Comparison of ENCODE assay signal across 8 cellular contexts in the genomic region with DNA sequence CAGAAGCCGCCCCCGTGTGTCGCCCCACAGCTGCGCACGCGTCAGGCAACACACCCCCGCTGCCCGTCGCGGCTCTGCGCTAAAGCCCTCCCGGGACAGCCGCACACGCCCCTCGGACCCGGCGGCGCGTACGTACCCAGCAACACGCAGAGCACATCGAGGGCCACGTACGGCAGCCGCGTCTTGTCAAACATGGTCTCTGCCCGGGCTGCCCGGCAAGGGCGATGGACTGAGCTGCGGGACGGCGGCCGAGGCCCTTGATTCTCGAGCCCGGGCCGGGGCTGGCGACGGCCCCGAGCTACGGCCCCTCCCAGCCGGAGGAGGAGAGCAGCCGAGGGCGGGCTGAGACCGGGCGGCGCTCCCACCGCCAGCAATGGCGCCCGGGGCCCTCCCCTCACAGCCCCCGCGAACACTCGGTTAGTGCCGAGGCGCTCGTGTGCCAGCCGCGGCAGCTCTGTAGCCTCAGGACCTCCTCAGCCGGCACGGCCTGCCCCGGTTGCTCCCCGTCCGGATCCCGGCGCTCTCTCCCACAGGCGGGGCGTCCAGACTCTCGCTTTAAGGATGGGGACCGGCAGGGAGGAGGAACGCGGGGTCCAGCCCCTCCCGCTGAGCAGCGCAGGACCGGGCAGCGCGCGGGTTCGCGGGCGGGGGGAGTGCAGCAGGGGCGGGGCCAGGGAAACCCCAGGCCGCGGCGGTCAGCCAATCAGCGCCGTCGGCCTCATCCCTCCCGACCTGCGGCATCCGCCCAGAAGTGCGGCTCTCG. TPM values are rescaled to one million over a fixed set of nuclear protein-coding genes. Genes with fewer than 3 reads are reported as not detected.
DNase-seq lines count a peak whose midpoint lies in the region; ATAC-seq and TF ChIP-seq lines count a peak whose summit lies in the region.

PLPP1 (minus strand) TSS at position 529 of the 763 bp plus-strand sequence; CDS start at position 194, 335 bp downstream.

- CTCF ChIA-PET in activated CD4-positive, alpha-beta T cell treated with anti-CD3 and anti-CD28 coated beads for 36 hours (lab: Charles Lee): no interaction called here

- H3K4me3 Mint-ChIP-seq in activated CD4-positive, alpha-beta T cell treated with anti-CD3 and anti-CD28 coated beads for 36 hours: peak within 1 kb of the TSS; percentile 79
- H3K4me3 Mint-ChIP-seq in chondrocyte (ENCODE audit: unreplicated experiment): peak within 1 kb of the TSS; percentile 83

- peaks cover 27% of the 10 kb centered on the region for H3K4me1 Mint-ChIP-seq in activated CD4-positive, alpha-beta T cell treated with anti-CD3 and anti-CD28 coated beads for 36 hours
- H3K4me1 Mint-ChIP-seq in chondrocyte (ENCODE audit: low read depth): peaks cover 49% of the 10 kb centered on the region

- intact Hi-C loops in activated CD4-positive, alpha-beta T cell treated with anti-CD3 and anti-CD28 coated beads for 36 hours (cut with DNase I, micrococcal nuclease): loop anchor here (1.0 to 10.0 kb wide), 9 partner anchors 97 to 1280 kb away; partner anchors contain the start of genes CDC20B (in 1 of the 2), DHX29 (in 1 of the 2), MAP3K1 (in 1 of the 2) and MCIDAS (in 1 of the 2)

- peak; percentile 35 for TF ChIP-seq CTCF in chondrocyte (IDR thresholded peaks at IDR 0.05)

- H3K9me3 Mint-ChIP-seq in activated CD4-positive, alpha-beta T cell treated with anti-CD3 and anti-CD28 coated beads for 36 hours (ENCODE audit: low read depth): no peaks in the 10 kb centered on the region
- no peaks in the 10 kb centered on the region for H3K9me3 Mint-ChIP-seq in chondrocyte (ENCODE audit: low read depth)

- ATAC-seq in GM18868 (IDR thresholded peaks at IDR 0.05; ENCODE audit: unreplicated experiment) (peak; percentile 80), HG03103 (IDR thresholded peaks at IDR 0.05; ENCODE audit: low read depth, unreplicated experiment) (peak; percentile 60)
- ATAC-seq in activated CD4-positive, alpha-beta T cell treated with anti-CD3 and anti-CD28 coated beads for 36 hours: peak; percentile 89

- POLR2A ChIA-PET in activated CD4-positive, alpha-beta T cell treated with anti-CD3 and anti-CD28 coated beads for 36 hours (lab: Charles Lee): no interaction called here

- no peaks in the 10 kb centered on the region for H3K27me3 Mint-ChIP-seq in activated CD4-positive, alpha-beta T cell treated with anti-CD3 and anti-CD28 coated beads for 36 hours
- no peaks in the 10 kb centered on the region for H3K27me3 Mint-ChIP-seq in chondrocyte (ENCODE audit: low read depth)

- DNase-seq in AG08395 (ENCODE audit: low spot score): peak; percentile 96
- peak; percentile 90 for DNase-seq in NCI-H345 (lab: John Stamatoyannopoulos, UW)
- peak; percentile 91 for DNase-seq in activated CD4-positive, alpha-beta T cell treated with anti-CD3 and anti-CD28 coated beads for 36 hours
- peak; percentile 95 for DNase-seq in chondrocyte (ENCODE audit: low spot score)
- DNase-seq in kidney glomerular epithelial cell (lab: John Stamatoyannopoulos, UW): peak; percentile 80
- peak; percentile 48 to 68 for DNase-seq in stimulated activated CD4-positive, alpha-beta T cell treated with anti-CD3 and anti-CD28 coated beads, Interleukin-1b, Interleukin-23, amount 100 ng/mL, for 1 hour (ENCODE audit: low read depth in 2 of 2)

- H3K36me3 Mint-ChIP-seq in activated CD4-positive, alpha-beta T cell treated with anti-CD3 and anti-CD28 coated beads for 36 hours (ENCODE audit: low read depth): no peaks in the 10 kb centered on the region
- peaks cover 3% of the 10 kb centered on the region for H3K36me3 Mint-ChIP-seq in chondrocyte (ENCODE audit: low read depth)

- peak within 1 kb of the TSS; percentile 88 for H3K27ac Mint-ChIP-seq in activated CD4-positive, alpha-beta T cell treated with anti-CD3 and anti-CD28 coated beads for 36 hours
- H3K27ac Mint-ChIP-seq in chondrocyte (ENCODE audit: unreplicated experiment): peak within 1 kb of the TSS; percentile 91

RNA-seq across cellular contexts. Expression of gene PLPP1, which starts in this region (rescaled TPM):
- 1 to 10 TPM; 7.9 to 8.2 TPM for total RNA-seq in activated CD4-positive, alpha-beta T cell treated with anti-CD3 and anti-CD28 coated beads for 36 hours
- total RNA-seq in chondrocyte: 58.4 to 73.7 TPM (median 67.8 TPM) in 3 replicates

Comparison
In these comparisons a context has a peak if more than half of its experiments do, and no peak if none do; other contexts are left out.
1. Peak in every context shown above with its lines: DNase-seq and ATAC-seq.